In genomic region chr4:108055787-108056186, GRCh38 we compare ENCODE assay signal across 18 cellular contexts.
"Had no signal": no experiment of that assay in that cellular context is flagged by ENCODE, and none has a peak within 500 bp of the region (broad histone marks: within the 10 kb centered on the region; RNA-seq: fewer than 3 reads in every experiment).

No MANE protein-coding gene starts in this region.

- H2AFZ ChIP-seq: parathyroid adenoma had no signal

- H3K9me3 ChIP-seq: lower lobe of right lung, right lobe of liver, SJSA1, testis had no signal

- H3K4me3 ChIP-seq: dorsolateral prefrontal cortex, lower lobe of right lung, right lobe of liver, SJSA1, testis had no signal

- DNase-seq: activated CD4-positive, alpha-beta T cell treated with anti-CD3 and anti-CD28 coated beads for 4 hours; anterior cingulate cortex; caudate nucleus; dorsolateral prefrontal cortex; endodermal cell; foreskin keratinocyte; lower lobe of right lung; right lobe of liver; small intestine; stimulated activated CD4-positive, alpha-beta T cell treated with anti-CD3 and anti-CD28 coated beads, Interleukin-4, amount 100 ng/mL, for 1 hour; SW 1271; testis had no signal

- H3K79me2 ChIP-seq: parathyroid adenoma had no signal

- H3K9me3 Mint-ChIP-seq: brain; endodermal cell; natural killer cell treated with Interleukin-12 subunit alpha and Interleukin-12 subunit beta and Interleukin-15 and Interleukin-18, amount 100 ng/mL, for 72 hours; T-helper 2 cell treated with Interferon-gamma antibody and Interleukin-4, amounts not matched to agents 5 μg/mL and 100 μg/mL, for 36 hours; type B pancreatic cell had no signal

- H3K9ac ChIP-seq: parathyroid adenoma had no signal

- H3K27me3 Mint-ChIP-seq: brain; natural killer cell treated with Interleukin-12 subunit alpha and Interleukin-12 subunit beta and Interleukin-15 and Interleukin-18, amount 100 ng/mL, for 72 hours; type B pancreatic cell had no signal

- H3K4me3 Mint-ChIP-seq: brain; endodermal cell; natural killer cell treated with Interleukin-12 subunit alpha and Interleukin-12 subunit beta and Interleukin-15 and Interleukin-18, amount 100 ng/mL, for 72 hours; T-helper 2 cell treated with Interferon-gamma antibody and Interleukin-4, amounts not matched to agents 5 μg/mL and 100 μg/mL, for 36 hours; type B pancreatic cell had no signal

- H3K27me3 ChIP-seq: foreskin keratinocyte, right lobe of liver, SJSA1, testis had no signal

- H3K4me1 ChIP-seq: foreskin keratinocyte, lower lobe of right lung, parathyroid adenoma, right lobe of liver, testis had no signal

- H3K36me3 ChIP-seq: lower lobe of right lung, right lobe of liver had no signal

- H3K36me3 Mint-ChIP-seq: brain; natural killer cell treated with Interleukin-12 subunit alpha and Interleukin-12 subunit beta and Interleukin-15 and Interleukin-18, amount 100 ng/mL, for 72 hours; type B pancreatic cell had no signal

- H3K27ac Mint-ChIP-seq: endodermal cell; natural killer cell treated with Interleukin-12 subunit alpha and Interleukin-12 subunit beta and Interleukin-15 and Interleukin-18, amount 100 ng/mL, for 72 hours; T-helper 2 cell treated with Interferon-gamma antibody and Interleukin-4, amounts not matched to agents 5 μg/mL and 100 μg/mL, for 36 hours; type B pancreatic cell had no signal

- H3K4me1 Mint-ChIP-seq: endodermal cell had no signal

- H3K27ac ChIP-seq: dorsolateral prefrontal cortex, foreskin keratinocyte, lower lobe of right lung, parathyroid adenoma, right lobe of liver, SJSA1, testis had no signal

- ATAC-seq: foreskin keratinocyte; lower lobe of right lung; natural killer cell treated with Interleukin-12 subunit alpha and Interleukin-12 subunit beta and Interleukin-15 and Interleukin-18, amount 100 ng/mL, for 72 hours; right lobe of liver had no signal
